In the genomic region with DNA sequence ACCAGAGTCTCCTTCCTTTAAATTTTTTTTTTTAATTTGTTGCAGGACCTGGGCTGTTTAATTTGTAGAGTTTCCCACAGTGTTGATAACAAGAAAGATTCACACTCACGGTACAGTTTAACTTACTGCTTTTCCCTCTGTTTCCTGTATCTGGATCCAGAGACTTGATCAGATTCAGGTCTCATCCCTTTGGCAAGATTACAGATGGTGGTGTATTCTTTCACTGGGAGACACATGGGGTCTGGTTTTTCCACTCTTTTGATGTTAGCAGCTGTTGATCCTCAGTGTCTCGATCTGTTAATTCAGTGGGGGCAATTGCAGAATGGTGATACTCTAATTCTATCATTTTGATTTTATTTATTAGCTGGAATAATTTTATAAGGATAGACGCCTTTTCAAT, we compare ENCODE assay signal across 20 cellular contexts.
DNase-seq lines count a peak whose midpoint lies in the region; ATAC-seq and TF ChIP-seq lines count a peak whose summit lies in the region.
"Had no signal": no experiment of that assay in that cellular context is flagged by ENCODE, and none has a peak within 500 bp of the region (broad histone marks: within the 10 kb centered on the region; RNA-seq: fewer than 3 reads in every experiment).

No MANE protein-coding gene starts in this region.

- ATAC-seq in GM19324 (IDR thresholded peaks at IDR 0.05; ENCODE audit: low FRiP score, unreplicated experiment) = no peak
- ATAC-seq: PC-3 had no signal

- H3K27ac Mint-ChIP-seq in activated naive CD4-positive, alpha-beta T cell treated with anti-CD3 and anti-CD28 coated beads for 36 hours = peak overlapping the region; percentile 82
- H3K27ac Mint-ChIP-seq in activated naive CD8-positive, alpha-beta T cell = peak overlapping the region; percentile 97

- no peaks in the 10 kb centered on the region for H3K27me3 Mint-ChIP-seq in activated naive CD4-positive, alpha-beta T cell treated with anti-CD3 and anti-CD28 coated beads for 36 hours (ENCODE audit: low read depth)
- H3K27me3 Mint-ChIP-seq in activated naive CD8-positive, alpha-beta T cell = no peaks in the 10 kb centered on the region

- CTCF ChIA-PET in activated naive CD4-positive, alpha-beta T cell treated with anti-CD3 and anti-CD28 coated beads for 36 hours (lab: Charles Lee) = interaction anchor here (0.6 to 1.6 kb wide), 4 partner anchors 10 to 131 kb away, joined by 3 to 6 read pairs (median 4); no protein-coding TSS in a partner anchor

- peaks cover 30% of the 10 kb centered on the region for H3K36me3 Mint-ChIP-seq in activated naive CD4-positive, alpha-beta T cell treated with anti-CD3 and anti-CD28 coated beads for 36 hours (ENCODE audit: low read depth)
- H3K36me3 Mint-ChIP-seq in activated naive CD8-positive, alpha-beta T cell = peaks cover 26% of the 10 kb centered on the region

- H3K4me3 ChIP-seq in neutrophil (ENCODE audit: low read depth in 1 of 2, low read length in 1 of 2) = no peak overlapping the region
- H3K4me3 ChIP-seq: lung, tibial nerve had no signal

- H3K9me3 ChIP-seq in neutrophil = no peaks in the 10 kb centered on the region
- H3K9me3 ChIP-seq: tibial nerve had no signal

- H3K4me1 Mint-ChIP-seq in activated naive CD4-positive, alpha-beta T cell treated with anti-CD3 and anti-CD28 coated beads for 36 hours (ENCODE audit: low read depth) = peaks cover 97% of the 10 kb centered on the region
- H3K4me1 Mint-ChIP-seq in activated naive CD8-positive, alpha-beta T cell (ENCODE audit: low read depth) = peaks cover 97% of the 10 kb centered on the region

- no peak for TF ChIP-seq CTCF in neutrophil (IDR thresholded peaks at IDR 0.05)

- DNase-seq in activated naive CD4-positive, alpha-beta T cell treated with anti-CD3 and anti-CD28 coated beads for 36 hours = no peak
- no peak for DNase-seq in activated naive CD4-positive, alpha-beta T cell treated with Interleukin-2 at 50 U/mL for 16 hours
- peak; percentile 8 for DNase-seq in NCI-H2171 (lab: John Stamatoyannopoulos, UW)
- no peak for DNase-seq in NCI-H510A treated with DMSO at 0.1 percent for 48 hours (lab: John Stamatoyannopoulos, UW)
- no peak for DNase-seq in HT-29 (ENCODE audit: low spot score)
- DNase-seq: activated CD4-positive, alpha-beta T cell treated with anti-CD3 and anti-CD28 coated beads, Interleukin-2, amount 50 U/mL, for 48 hours; amygdala; KG1; NCI-H748 treated with DMSO at 0.1 percent for 48 hours; occipital lobe; PC-3; SHP77; small intestine; stimulated activated naive CD4-positive, alpha-beta T cell had no signal

- H3K36me3 ChIP-seq in neutrophil = no peaks in the 10 kb centered on the region
- H3K36me3 ChIP-seq: tibial nerve had no signal

- intact Hi-C loops in activated naive CD4-positive, alpha-beta T cell treated with anti-CD3 and anti-CD28 coated beads for 36 hours (cut with micrococcal nuclease) = no loop called here

- H3K4me3 Mint-ChIP-seq in activated naive CD4-positive, alpha-beta T cell treated with anti-CD3 and anti-CD28 coated beads for 36 hours = no peak overlapping the region
- H3K4me3 Mint-ChIP-seq in activated naive CD8-positive, alpha-beta T cell = peak overlapping the region; percentile 82

- no peaks in the 10 kb centered on the region for H3K27me3 ChIP-seq in neutrophil
- H3K27me3 ChIP-seq: tibial nerve had no signal

- no peaks in the 10 kb centered on the region for H3K9me3 Mint-ChIP-seq in activated naive CD4-positive, alpha-beta T cell treated with anti-CD3 and anti-CD28 coated beads for 36 hours
- no peaks in the 10 kb centered on the region for H3K9me3 Mint-ChIP-seq in activated naive CD8-positive, alpha-beta T cell (ENCODE audit: low read depth)

- peak overlapping the region; percentile 87 for H3K27ac ChIP-seq in neutrophil
- H3K27ac ChIP-seq: tibial nerve, VCaP had no signal

- peaks cover 100% of the 10 kb centered on the region in 2 experiments for H3K4me1 ChIP-seq in neutrophil (ENCODE audit: control insufficient read depth in 1 of 2, insufficient read depth in 1 of 2, low read depth in 1 of 2, low read length in 1 of 2)
- H3K4me1 ChIP-seq: tibial nerve had no signal
